ENCODE assay signal across 1 cellular context in the genomic region with DNA sequence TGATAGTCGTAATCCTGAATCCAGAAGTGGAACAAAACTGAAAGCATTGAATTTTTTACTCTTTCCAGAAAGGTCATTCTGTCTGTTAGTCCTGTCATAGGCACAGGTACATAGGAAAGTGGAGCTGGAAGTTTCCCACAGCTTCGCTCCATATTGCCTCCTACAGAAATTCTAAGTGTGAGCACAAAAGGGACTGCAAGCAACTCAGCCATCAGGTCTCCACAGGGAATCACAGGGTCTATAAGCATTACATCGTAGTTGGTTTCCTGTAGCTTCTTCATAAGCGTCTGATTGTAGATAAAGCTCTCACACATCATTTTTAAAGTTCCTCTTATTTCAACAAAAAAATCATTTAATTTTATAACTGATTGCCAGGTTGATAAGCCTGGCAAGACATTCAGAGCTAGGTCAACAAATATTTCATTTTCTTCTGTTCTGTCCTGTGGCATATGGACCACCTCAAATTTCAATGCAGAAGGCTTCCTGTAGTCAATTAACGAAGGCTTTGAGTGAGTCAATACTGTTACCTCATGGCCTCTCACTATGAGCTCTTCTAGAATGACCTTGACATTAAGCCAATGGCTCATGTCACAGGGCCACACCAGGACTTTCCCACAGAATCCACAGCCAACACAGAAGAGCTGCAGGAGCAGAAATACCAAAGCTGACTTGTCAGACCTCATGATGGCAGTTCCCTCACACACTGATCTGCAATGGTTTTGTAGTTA.
TF ChIP-seq lines count a peak whose summit lies in the region.

UGT2A3 (minus strand) TSS at position 727 of the 728 bp plus-strand sequence; CDS start at position 683, 44 bp downstream.

TF ChIP-seq in HepG2, 621 proteins besides CTCF, POLR2A, EP300 and RAD21 (continued from another document and continues in another):
- TF ChIP-seq, protein P1, sequence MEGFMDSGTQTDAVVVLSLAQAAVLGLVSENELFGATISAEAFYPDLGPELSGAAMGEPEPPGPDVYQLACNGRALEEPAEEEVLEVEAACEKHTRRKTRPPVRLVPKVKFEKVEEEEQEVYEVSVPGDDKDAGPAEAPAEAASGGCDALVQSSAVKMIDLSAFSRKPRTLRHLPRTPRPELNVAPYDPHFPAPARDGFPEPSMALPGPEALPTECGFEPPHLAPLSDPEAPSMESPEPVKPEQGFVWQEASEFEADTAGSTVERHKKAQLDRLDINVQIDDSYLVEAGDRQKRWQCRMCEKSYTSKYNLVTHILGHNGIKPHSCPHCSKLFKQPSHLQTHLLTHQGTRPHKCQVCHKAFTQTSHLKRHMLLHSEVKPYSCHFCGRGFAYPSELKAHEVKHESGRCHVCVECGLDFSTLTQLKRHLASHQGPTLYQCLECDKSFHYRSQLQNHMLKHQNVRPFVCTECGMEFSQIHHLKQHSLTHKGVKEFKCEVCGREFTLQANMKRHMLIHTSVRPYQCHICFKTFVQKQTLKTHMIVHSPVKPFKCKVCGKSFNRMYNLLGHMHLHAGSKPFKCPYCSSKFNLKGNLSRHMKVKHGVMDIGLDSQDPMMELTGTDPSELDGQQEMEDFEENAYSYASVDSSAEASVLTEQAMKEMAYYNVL (CRISPR knock-in tag; IDR thresholded peaks at IDR 0.05; ENCODE audit: borderline replicate concordance) = peak; percentile 86; the same call in 1 of the 2 replicates
- TF ChIP-seq ZFP62 (CRISPR knock-in tag; IDR thresholded peaks at IDR 0.05) (no peak), AKAP8 (CRISPR knock-in tag; IDR thresholded peaks at IDR 0.05) (no peak), RXRB (CRISPR knock-in tag; IDR thresholded peaks at IDR 0.05; ENCODE audit: borderline replicate concordance) (peak; percentile 95), ZKSCAN8 (CRISPR knock-in tag; IDR thresholded peaks at IDR 0.05; ENCODE audit: borderline replicate concordance) (no peak; the same call in 1 of the 2 replicates), NFATC3 (CRISPR knock-in tag; IDR thresholded peaks at IDR 0.05) (no peak), RBM22 (optimal IDR thresholded peaks at IDR 0.05; ENCODE audit: low read length) (no peak), RAD51 (IDR thresholded peaks at IDR 0.05; ENCODE audit: borderline replicate concordance) (no peak), HINFP (CRISPR knock-in tag; IDR thresholded peaks at IDR 0.05; ENCODE audit: low read depth) (0 out of 2 replicates have a peak, but pooled peaks have one; percentile 37), SUZ12 (IDR thresholded peaks at IDR 0.05; ENCODE audit: low read depth, low read length) (no peak), HOXA9 (CRISPR knock-in tag; IDR thresholded peaks at IDR 0.05; ENCODE audit: borderline replicate concordance) (peak; percentile 26; the same call in 1 of the 2 replicates), CAMTA2 (CRISPR knock-in tag; IDR thresholded peaks at IDR 0.05; ENCODE audit: borderline replicate concordance) (no peak), MYPOP (CRISPR knock-in tag; IDR thresholded peaks at IDR 0.05) (0 out of 2 replicates have a peak, but pooled peaks have one; percentile 45), MAF1 (CRISPR knock-in tag; IDR thresholded peaks at IDR 0.05; ENCODE audit: borderline replicate concordance) (0 out of 2 replicates have a peak, but pooled peaks have one; percentile 66), ZSCAN9 (CRISPR knock-in tag; IDR thresholded peaks at IDR 0.05; ENCODE audit: borderline replicate concordance) (peak; percentile 83; the same call in 1 of the 2 replicates), JARID2 (CRISPR knock-in tag; IDR thresholded peaks at IDR 0.05; ENCODE audit: insufficient replicate concordance) (no peak), PHB2 (IDR thresholded peaks at IDR 0.05; ENCODE audit: partially characterized antibody) (no peak), ZNF354B (CRISPR knock-in tag; IDR thresholded peaks at IDR 0.05) (no peak), ZNF749 (CRISPR knock-in tag; IDR thresholded peaks at IDR 0.05; ENCODE audit: borderline replicate concordance) (no peak), SALL2 (CRISPR knock-in tag; IDR thresholded peaks at IDR 0.05) (no peak; the same call in 1 of the 2 replicates), THYN1 (CRISPR knock-in tag; IDR thresholded peaks at IDR 0.05; ENCODE audit: borderline replicate concordance, low read depth) (no peak), KLF11 (CRISPR knock-in tag; IDR thresholded peaks at IDR 0.05) (peak; percentile 66; the same call in 1 of the 2 replicates), TP53 (CRISPR knock-in tag; conservative IDR thresholded peaks at IDR 0.05) (no peak; the same call in 1 of the 2 replicates), CEBPG (CRISPR knock-in tag; IDR thresholded peaks at IDR 0.05) (peak; percentile 83), REXO4 (CRISPR knock-in tag; IDR thresholded peaks at IDR 0.05; ENCODE audit: borderline replicate concordance) (no peak), FOXM1 (CRISPR knock-in tag; IDR thresholded peaks at IDR 0.05) (no peak), ZNF3 (CRISPR knock-in tag; IDR thresholded peaks at IDR 0.05) (no peak), SRSF9 (IDR thresholded peaks at IDR 0.05; ENCODE audit: borderline replicate concordance, insufficient read depth, low read depth, low read length, poor library complexity, severe bottlenecking) (no peak), HHEX (CRISPR knock-in tag; IDR thresholded peaks at IDR 0.05) (peak; percentile 88), ZNF709 (CRISPR knock-in tag; IDR thresholded peaks at IDR 0.05) (peak; percentile 51; the same call in 1 of the 2 replicates), ZFP36 (IDR thresholded peaks at IDR 0.05; ENCODE audit: borderline replicate concordance, low read depth, low read length, partially characterized antibody) (no peak), ZNF550 (CRISPR knock-in tag; IDR thresholded peaks at IDR 0.05; ENCODE audit: borderline replicate concordance) (no peak), ZZZ3 (CRISPR knock-in tag; IDR thresholded peaks at IDR 0.05; ENCODE audit: borderline replicate concordance) (peak; percentile 58; the same call in 1 of the 2 replicates), THRA (CRISPR knock-in tag; IDR thresholded peaks at IDR 0.05; ENCODE audit: borderline replicate concordance) (peak; percentile 96)
- TF ChIP-seq, protein P2, sequence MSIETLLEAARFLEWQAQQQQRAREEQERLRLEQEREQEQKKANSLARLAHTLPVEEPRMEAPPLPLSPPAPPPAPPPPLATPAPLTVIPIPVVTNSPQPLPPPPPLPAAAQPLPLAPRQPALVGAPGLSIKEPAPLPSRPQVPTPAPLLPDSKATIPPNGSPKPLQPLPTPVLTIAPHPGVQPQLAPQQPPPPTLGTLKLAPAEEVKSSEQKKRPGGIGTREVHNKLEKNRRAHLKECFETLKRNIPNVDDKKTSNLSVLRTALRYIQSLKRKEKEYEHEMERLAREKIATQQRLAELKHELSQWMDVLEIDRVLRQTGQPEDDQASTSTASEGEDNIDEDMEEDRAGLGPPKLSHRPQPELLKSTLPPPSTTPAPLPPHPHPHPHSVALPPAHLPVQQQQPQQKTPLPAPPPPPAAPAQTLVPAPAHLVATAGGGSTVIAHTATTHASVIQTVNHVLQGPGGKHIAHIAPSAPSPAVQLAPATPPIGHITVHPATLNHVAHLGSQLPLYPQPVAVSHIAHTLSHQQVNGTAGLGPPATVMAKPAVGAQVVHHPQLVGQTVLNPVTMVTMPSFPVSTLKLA (IDR thresholded peaks at IDR 0.05) = peak; percentile 47
- TF ChIP-seq, protein P3, sequence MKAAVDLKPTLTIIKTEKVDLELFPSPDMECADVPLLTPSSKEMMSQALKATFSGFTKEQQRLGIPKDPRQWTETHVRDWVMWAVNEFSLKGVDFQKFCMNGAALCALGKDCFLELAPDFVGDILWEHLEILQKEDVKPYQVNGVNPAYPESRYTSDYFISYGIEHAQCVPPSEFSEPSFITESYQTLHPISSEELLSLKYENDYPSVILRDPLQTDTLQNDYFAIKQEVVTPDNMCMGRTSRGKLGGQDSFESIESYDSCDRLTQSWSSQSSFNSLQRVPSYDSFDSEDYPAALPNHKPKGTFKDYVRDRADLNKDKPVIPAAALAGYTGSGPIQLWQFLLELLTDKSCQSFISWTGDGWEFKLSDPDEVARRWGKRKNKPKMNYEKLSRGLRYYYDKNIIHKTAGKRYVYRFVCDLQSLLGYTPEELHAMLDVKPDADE (CRISPR knock-in tag; IDR thresholded peaks at IDR 0.05) = no peak
- TF ChIP-seq, protein P4, sequence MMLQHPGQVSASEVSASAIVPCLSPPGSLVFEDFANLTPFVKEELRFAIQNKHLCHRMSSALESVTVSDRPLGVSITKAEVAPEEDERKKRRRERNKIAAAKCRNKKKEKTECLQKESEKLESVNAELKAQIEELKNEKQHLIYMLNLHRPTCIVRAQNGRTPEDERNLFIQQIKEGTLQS (CRISPR knock-in tag; IDR thresholded peaks at IDR 0.05) = peak; percentile 66
- TF ChIP-seq, protein P5, sequence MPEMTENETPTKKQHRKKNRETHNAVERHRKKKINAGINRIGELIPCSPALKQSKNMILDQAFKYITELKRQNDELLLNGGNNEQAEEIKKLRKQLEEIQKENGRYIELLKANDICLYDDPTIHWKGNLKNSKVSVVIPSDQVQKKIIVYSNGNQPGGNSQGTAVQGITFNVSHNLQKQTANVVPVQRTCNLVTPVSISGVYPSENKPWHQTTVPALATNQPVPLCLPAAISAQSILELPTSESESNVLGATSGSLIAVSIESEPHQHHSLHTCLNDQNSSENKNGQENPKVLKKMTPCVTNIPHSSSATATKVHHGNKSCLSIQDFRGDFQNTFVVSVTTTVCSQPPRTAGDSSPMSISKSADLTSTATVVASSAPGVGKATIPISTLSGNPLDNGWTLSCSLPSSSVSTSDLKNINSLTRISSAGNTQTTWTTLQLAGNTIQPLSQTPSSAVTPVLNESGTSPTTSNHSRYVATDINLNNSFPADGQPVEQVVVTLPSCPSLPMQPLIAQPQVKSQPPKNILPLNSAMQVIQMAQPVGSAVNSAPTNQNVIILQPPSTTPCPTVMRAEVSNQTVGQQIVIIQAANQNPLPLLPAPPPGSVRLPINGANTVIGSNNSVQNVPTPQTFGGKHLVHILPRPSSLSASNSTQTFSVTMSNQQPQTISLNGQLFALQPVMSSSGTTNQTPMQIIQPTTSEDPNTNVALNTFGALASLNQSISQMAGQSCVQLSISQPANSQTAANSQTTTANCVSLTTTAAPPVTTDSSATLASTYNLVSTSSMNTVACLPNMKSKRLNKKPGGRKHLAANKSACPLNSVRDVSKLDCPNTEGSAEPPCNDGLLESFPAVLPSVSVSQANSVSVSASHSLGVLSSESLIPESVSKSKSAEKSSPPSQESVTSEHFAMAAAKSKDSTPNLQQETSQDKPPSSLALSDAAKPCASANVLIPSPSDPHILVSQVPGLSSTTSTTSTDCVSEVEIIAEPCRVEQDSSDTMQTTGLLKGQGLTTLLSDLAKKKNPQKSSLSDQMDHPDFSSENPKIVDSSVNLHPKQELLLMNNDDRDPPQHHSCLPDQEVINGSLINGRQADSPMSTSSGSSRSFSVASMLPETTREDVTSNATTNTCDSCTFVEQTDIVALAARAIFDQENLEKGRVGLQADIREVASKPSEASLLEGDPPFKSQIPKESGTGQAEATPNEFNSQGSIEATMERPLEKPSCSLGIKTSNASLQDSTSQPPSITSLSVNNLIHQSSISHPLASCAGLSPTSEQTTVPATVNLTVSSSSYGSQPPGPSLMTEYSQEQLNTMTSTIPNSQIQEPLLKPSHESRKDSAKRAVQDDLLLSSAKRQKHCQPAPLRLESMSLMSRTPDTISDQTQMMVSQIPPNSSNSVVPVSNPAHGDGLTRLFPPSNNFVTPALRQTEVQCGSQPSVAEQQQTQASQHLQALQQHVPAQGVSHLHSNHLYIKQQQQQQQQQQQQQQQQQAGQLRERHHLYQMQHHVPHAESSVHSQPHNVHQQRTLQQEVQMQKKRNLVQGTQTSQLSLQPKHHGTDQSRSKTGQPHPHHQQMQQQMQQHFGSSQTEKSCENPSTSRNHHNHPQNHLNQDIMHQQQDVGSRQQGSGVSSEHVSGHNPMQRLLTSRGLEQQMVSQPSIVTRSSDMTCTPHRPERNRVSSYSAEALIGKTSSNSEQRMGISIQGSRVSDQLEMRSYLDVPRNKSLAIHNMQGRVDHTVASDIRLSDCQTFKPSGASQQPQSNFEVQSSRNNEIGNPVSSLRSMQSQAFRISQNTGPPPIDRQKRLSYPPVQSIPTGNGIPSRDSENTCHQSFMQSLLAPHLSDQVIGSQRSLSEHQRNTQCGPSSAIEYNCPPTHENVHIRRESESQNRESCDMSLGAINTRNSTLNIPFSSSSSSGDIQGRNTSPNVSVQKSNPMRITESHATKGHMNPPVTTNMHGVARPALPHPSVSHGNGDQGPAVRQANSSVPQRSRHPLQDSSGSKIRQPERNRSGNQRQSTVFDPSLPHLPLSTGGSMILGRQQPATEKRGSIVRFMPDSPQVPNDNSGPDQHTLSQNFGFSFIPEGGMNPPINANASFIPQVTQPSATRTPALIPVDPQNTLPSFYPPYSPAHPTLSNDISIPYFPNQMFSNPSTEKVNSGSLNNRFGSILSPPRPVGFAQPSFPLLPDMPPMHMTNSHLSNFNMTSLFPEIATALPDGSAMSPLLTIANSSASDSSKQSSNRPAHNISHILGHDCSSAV (CRISPR knock-in tag; IDR thresholded peaks at IDR 0.05; ENCODE audit: borderline replicate concordance) = no peak
